In the genomic region with DNA sequence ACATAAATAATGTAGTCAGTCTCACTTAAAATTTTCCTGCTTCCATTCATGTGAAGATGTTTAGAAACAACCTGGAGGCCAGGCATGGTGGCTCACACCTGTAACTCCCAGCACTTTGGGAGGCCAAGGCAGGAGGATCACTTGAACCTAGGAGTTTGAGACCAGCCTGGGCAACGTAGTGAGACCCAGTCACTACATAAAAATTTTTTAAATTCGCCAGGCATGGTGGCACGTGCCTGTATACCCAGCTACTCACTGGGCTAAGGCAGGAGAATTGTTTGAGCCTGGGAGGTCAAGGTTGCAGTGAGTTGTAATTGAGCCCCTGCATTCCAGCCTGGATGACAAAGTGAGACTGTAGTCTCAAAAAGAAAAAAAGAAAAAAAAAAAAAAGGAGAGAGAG, we compare ENCODE assay signal across 8 cellular contexts.
"Had no signal": no experiment of that assay in that cellular context is flagged by ENCODE, and none has a peak within 500 bp of the region (broad histone marks: within the 10 kb centered on the region; RNA-seq: fewer than 3 reads in every experiment).

No MANE protein-coding gene starts in this region.

- ATAC-seq: GM12878 had no signal

- DNase-seq: GDM1, GF-D8 had no signal

- H3K4me3 ChIP-seq: GM12878 had no signal

- FAIRE-seq: G401.6, GM12878, GM12891, GM12892, GM18507, GM19239 had no signal
